ENCODE assay signal across 24 cellular contexts in the genomic region with DNA sequence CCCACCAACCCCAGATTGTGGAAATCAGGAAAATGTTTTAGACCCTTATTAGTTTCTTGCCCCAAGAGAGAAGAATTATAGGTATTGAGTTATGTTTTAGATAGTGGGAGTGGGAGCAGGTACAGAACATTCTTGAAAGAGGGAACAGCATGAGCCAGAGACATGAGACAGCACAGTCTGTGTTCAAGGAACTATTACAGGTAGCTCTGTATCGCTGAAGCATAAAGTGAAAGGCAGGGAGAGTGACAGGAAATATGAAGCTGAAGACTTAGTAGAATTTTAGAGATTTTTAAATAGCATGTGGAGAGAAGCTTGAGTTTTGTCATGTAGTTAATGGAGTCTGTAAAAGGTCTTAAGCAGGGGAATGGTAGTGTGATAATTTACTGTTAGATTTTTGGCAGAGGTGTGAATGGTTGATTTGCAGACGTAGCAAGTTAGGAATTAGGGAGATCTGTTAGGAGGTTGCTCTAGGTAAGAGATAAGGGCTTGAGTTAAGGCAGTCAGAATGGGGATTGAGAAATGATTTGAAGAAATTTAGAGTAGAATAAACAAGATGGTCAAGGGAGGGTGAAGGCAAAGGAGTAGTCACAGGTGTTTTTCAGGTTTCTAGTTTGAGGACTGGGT. TPM values are rescaled to one million over a fixed set of nuclear protein-coding genes. Genes with fewer than 3 reads are reported as not detected.
DNase-seq lines count a peak whose midpoint lies in the region; ATAC-seq and TF ChIP-seq lines count a peak whose summit lies in the region.
"Had no signal": no experiment of that assay in that cellular context is flagged by ENCODE, and none has a peak within 500 bp of the region (broad histone marks: within the 10 kb centered on the region; RNA-seq: fewer than 3 reads in every experiment).

No MANE protein-coding gene starts in this region.

- WGBS in heart right ventricle, 2 donors = 63 to 76% methylated on average over 2 of the region's 2 CpGs
- WGBS in hepatocyte (ENCODE audit: low lambda C conversion rate, missing lambda C conversion rate) = 75% methylated on average over 2 of the region's 2 CpGs
- 61% methylated on average over 2 of the region's 2 CpGs for WGBS in smooth muscle cell (ENCODE audit: low lambda C conversion rate)

- peaks cover 92% of the 10 kb centered on the region for H3K79me2 ChIP-seq in OCI-LY1 (ENCODE audit: insufficient read depth, low read length)
- H3K79me2 ChIP-seq in hepatocyte = peaks cover 100% of the 10 kb centered on the region
- H3K79me2 ChIP-seq in smooth muscle cell (ENCODE audit: low read depth) = peaks cover 100% of the 10 kb centered on the region

- H2AFZ ChIP-seq in OCI-LY1 (ENCODE audit: low read length) = no peak overlapping the region
- no peak overlapping the region for H2AFZ ChIP-seq in hepatocyte
- no peak overlapping the region for H2AFZ ChIP-seq in smooth muscle cell (ENCODE audit: low read depth)
- H2AFZ ChIP-seq: GM23248 had no signal

- H3K27me3 ChIP-seq in heart right ventricle = no peaks in the 10 kb centered on the region
- no peaks in the 10 kb centered on the region for H3K27me3 ChIP-seq in OCI-LY1 (ENCODE audit: insufficient read depth, low read length)
- H3K27me3 ChIP-seq in hepatocyte = no peaks in the 10 kb centered on the region
- no peaks in the 10 kb centered on the region for H3K27me3 ChIP-seq in smooth muscle cell (ENCODE audit: low read depth)
- H3K27me3 ChIP-seq: SJCRH30, testis, vagina had no signal

- intact Hi-C loops in left ventricle myocardium superior (cut with micrococcal nuclease) (no loop called here), heart right ventricle (cut with DNase I) (loop anchor here in 1 of 10 donors (10.0 kb wide), 1 partner anchor 90 kb away; no protein-coding TSS in a partner anchor)

- H3K9me3 ChIP-seq in heart right ventricle (no peaks in the 10 kb centered on the region), OCI-LY1 (ENCODE audit: low read length) (no peaks in the 10 kb centered on the region), hepatocyte (ENCODE audit: low read depth) (no peaks in the 10 kb centered on the region), smooth muscle cell (replicated peaks; ENCODE audit: low read depth) (no peaks in the 10 kb centered on the region)
- H3K9me3 ChIP-seq: Caco-2, SJCRH30, testis, vagina had no signal

- H3K9ac ChIP-seq in OCI-LY1 (ENCODE audit: low read length) = no peak overlapping the region; the same call in 1 of the 2 replicates
- no peak overlapping the region for H3K9ac ChIP-seq in smooth muscle cell (ENCODE audit: low read depth)
- H3K9ac ChIP-seq: GM23248 had no signal

- H3K9me2 ChIP-seq in OCI-LY1 (ENCODE audit: low read depth, low read length) (no peaks in the 10 kb centered on the region), hepatocyte (replicated peaks; ENCODE audit: insufficient read depth) (no peaks in the 10 kb centered on the region)

- peaks cover 0 to 79% (median 46%) of the 10 kb centered on the region in 9 donors for H3K4me1 ChIP-seq in heart right ventricle
- H3K4me1 ChIP-seq in OCI-LY1 (ENCODE audit: insufficient read depth, low read length, severe bottlenecking) = peaks cover 44% of the 10 kb centered on the region
- H3K4me1 ChIP-seq in hepatocyte (ENCODE audit: insufficient read depth) = peaks cover 15% of the 10 kb centered on the region
- peaks cover 24% of the 10 kb centered on the region for H3K4me1 ChIP-seq in smooth muscle cell (ENCODE audit: low read depth)
- H3K4me1 ChIP-seq: Caco-2, SJCRH30 had no signal

- H3F3A ChIP-seq in OCI-LY1 (ENCODE audit: insufficient read depth, low read length) (no peaks in the 10 kb centered on the region), smooth muscle cell (ENCODE audit: low read depth) (no peaks in the 10 kb centered on the region)

- ATAC-seq in left ventricle myocardium superior (peak; percentile 42), heart right ventricle (no peak), HG03457 (IDR thresholded peaks at IDR 0.05; ENCODE audit: unreplicated experiment) (no peak)
- ATAC-seq: activated CD8-positive, alpha-beta memory T cell treated with anti-CD3 and anti-CD28 coated beads, Interleukin-2, amount 10 ng/mL, durations not matched to agents 7 days and 5 days; activated T-cell treated with anti-CD3 and anti-CD28 coated beads, Interleukin-2, amount 50 U/mL, for 72 hours had no signal

- no peak overlapping the region for H3K4me3 ChIP-seq in heart right ventricle
- H3K4me3 ChIP-seq in OCI-LY1 (ENCODE audit: low read depth, low read length, poor library complexity, severe bottlenecking) = no peak overlapping the region
- H3K4me3 ChIP-seq in hepatocyte = no peak overlapping the region
- H3K4me3 ChIP-seq in smooth muscle cell = no peak overlapping the region
- H3K4me3 ChIP-seq: GM23248, SJCRH30, testis, vagina had no signal

- no peaks in the 10 kb centered on the region for H3K36me3 ChIP-seq in heart right ventricle
- no peaks in the 10 kb centered on the region for H3K36me3 ChIP-seq in OCI-LY1 (ENCODE audit: insufficient read depth, low read length)
- H3K36me3 ChIP-seq in hepatocyte (replicated peaks; ENCODE audit: insufficient read depth, low read depth) = no peaks in the 10 kb centered on the region
- no peaks in the 10 kb centered on the region for H3K36me3 ChIP-seq in smooth muscle cell (ENCODE audit: low read depth)
- H3K36me3 ChIP-seq: SJCRH30, vagina had no signal

- TF ChIP-seq CTCF in heart right ventricle (IDR thresholded peaks at IDR 0.05) (no peak), OCI-LY1 (IDR thresholded peaks at IDR 0.05; ENCODE audit: low read length) (no peak), hepatocyte (IDR thresholded peaks at IDR 0.05; ENCODE audit: poor library complexity) (no peak), smooth muscle cell (IDR thresholded peaks at IDR 0.05; ENCODE audit: borderline replicate concordance, insufficient read depth, poor library complexity, severe bottlenecking) (no peak)

- H3K4me2 ChIP-seq in OCI-LY1 (ENCODE audit: low read length) (peak overlapping the region; percentile 30; the same call in 1 of the 2 replicates), hepatocyte (peak overlapping the region; percentile 48), smooth muscle cell (no peak overlapping the region)

- DNase-seq in left ventricle myocardium superior (no peak), heart right ventricle (no peak), hepatocyte (ENCODE audit: low spot score) (no peak), smooth muscle cell (lab: John Stamatoyannopoulos, UW; ENCODE audit: unreplicated experiment) (no peak), HCEC 1CT (no peak), NCI-H446 (lab: John Stamatoyannopoulos, UW) (no peak)
- DNase-seq: activated CD4-positive, alpha-beta T cell treated with anti-CD3 and anti-CD28 coated beads for 48 hours; activated CD8-positive, alpha-beta memory T cell treated with anti-CD3 and anti-CD28 coated beads, Interleukin-2, amount 10 ng/mL, durations not matched to agents 7 days and 5 days; activated naive CD4-positive, alpha-beta T cell treated with anti-CD3 and anti-CD28 coated beads for 36 hours; activated T-cell treated with anti-CD3 and anti-CD28 coated beads, Interleukin-2, amount 50 U/mL, for 72 hours; anterior cingulate cortex; Caco-2; dermis blood vessel endothelial cell; DMS79; GM23248; mammary epithelial cell; NCI-H146; NCI-H524 treated with DMSO at 0.1 percent for 48 hours; SJCRH30; stimulated activated naive CD4-positive, alpha-beta T cell treated with Interleukin-2 at 50 U/mL for 16 hours; testis had no signal

- H3K27ac ChIP-seq in heart right ventricle = no peak overlapping the region
- peak overlapping the region; percentile 53 for H3K27ac ChIP-seq in OCI-LY1 (ENCODE audit: low read depth, low read length, poor library complexity, severe bottlenecking)
- H3K27ac ChIP-seq in hepatocyte = peak overlapping the region; percentile 13
- peak overlapping the region; percentile 36 for H3K27ac ChIP-seq in smooth muscle cell (ENCODE audit: low read depth)
- H3K27ac ChIP-seq: GM23248, SJCRH30, testis, vagina had no signal

- H4K20me1 ChIP-seq in OCI-LY1 (ENCODE audit: insufficient read depth, low read length) = no peaks in the 10 kb centered on the region
- H4K20me1 ChIP-seq in hepatocyte (ENCODE audit: insufficient read depth, poor library complexity, severe bottlenecking) = peaks cover 94% of the 10 kb centered on the region
- peaks cover 100% of the 10 kb centered on the region for H4K20me1 ChIP-seq in smooth muscle cell (ENCODE audit: low read depth)

RNA-seq across cellular contexts. Expression of gene SUCO, which starts 11.6 kb away (rescaled TPM):
- total RNA-seq in left ventricle myocardium superior = 19.1 TPM
- 10 to 100 TPM; 18.5 to 31.4 (median 27.0) TPM for total RNA-seq in heart right ventricle
- 10 to 100 TPM; 10.2 to 10.4 TPM for polyA plus RNA-seq in heart right ventricle
- 97.0 and 113 TPM in 2 replicates for total RNA-seq in hepatocyte
- polyA plus RNA-seq in hepatocyte = 39.1 and 43.3 TPM in 2 replicates
- total RNA-seq in smooth muscle cell = 86.0 and 96.7 TPM in 2 replicates
- polyA plus RNA-seq in smooth muscle cell = 16.9 and 28.7 TPM in 2 replicates

Comparison
In these comparisons a context has a peak if more than half of its experiments do, and no peak if none do; other contexts are left out.
1. H3K27ac ChIP-seq: peak in OCI-LY1 (single experiment), hepatocyte (single experiment) and smooth muscle cell (single experiment); none in heart right ventricle (0 of 10).